Comparison of ENCODE assay signal across 16 cellular contexts in genomic region chr7:100572281-100572948, GRCh38. TPM values are rescaled to one million over a fixed set of nuclear protein-coding genes. Genes with fewer than 3 reads are reported as not detected.
DNase-seq lines count a peak whose midpoint lies in the region; ATAC-seq, FAIRE-seq and TF ChIP-seq lines count a peak whose summit lies in the region.
"Had no signal": no experiment of that assay in that cellular context is flagged by ENCODE, and none has a peak within 500 bp of the region (broad histone marks: within the 10 kb centered on the region; RNA-seq: fewer than 3 reads in every experiment).

No MANE protein-coding gene starts in this region.

- no peak for DNase-seq in A549 (ENCODE audit: low read depth in 1 of 2, low spot score in 1 of 2)
- DNase-seq in NCI-H1417 (lab: John Stamatoyannopoulos, UW): no peak
- DNase-seq: activated CD4-positive, alpha-beta T cell treated with anti-CD3 and anti-CD28 coated beads for 48 hours; amniotic stem cell; MG63; NCI-H82; stimulated activated CD4-positive, alpha-beta T cell treated with anti-CD3 and anti-CD28 coated beads, Interleukin-2, amount 100 ng/mL, for 24 hours; stimulated activated CD8-positive, alpha-beta memory T cell treated with anti-CD3 and anti-CD28 coated beads, Interleukin-4, amount 100 ng/mL, for 48 hours; T1000 had no signal

- H3K27ac ChIP-seq in A549 (no peak overlapping the region), HEK293 (ENCODE audit: extremely low read depth, low read depth, low read length) (no peak overlapping the region), iPS-20b (ENCODE audit: low read length) (no peak overlapping the region)
- H3K27ac ChIP-seq: tibial artery had no signal

- peaks cover 0 to 16% of the 10 kb centered on the region in 2 experiments; a peak in 1 of 3 replicates for H3K36me3 ChIP-seq in HEK293 (ENCODE audit: control insufficient read depth in 2 of 2, insufficient read depth in 1 of 2, low read length in 2 of 2)
- peaks cover 17% of the 10 kb centered on the region for H3K36me3 ChIP-seq in iPS-20b (ENCODE audit: insufficient read depth, low read depth, low read length)
- H3K36me3 ChIP-seq: MG63 had no signal

- H3K4me1 ChIP-seq in A549 (peaks cover 15% of the 10 kb centered on the region; the same call in 2 of the 3 replicates), HEK293 (ENCODE audit: control insufficient read depth, insufficient read depth, low read length) (peaks cover 2% of the 10 kb centered on the region; the same call in 1 of the 2 replicates), iPS-20b (ENCODE audit: insufficient read depth, low read length) (peaks cover 10% of the 10 kb centered on the region)

- no peak for TF ChIP-seq EP300 in A549 (IDR thresholded peaks at IDR 0.05)

- FAIRE-seq in A549 (lab: Jason Lieb, UNC): no peak
- FAIRE-seq: colon had no signal

- no peak overlapping the region for H3K4me2 ChIP-seq in A549

- POLR2A ChIA-PET in A549 (lab: Yijun Ruan, JAX): interaction anchor here (1.7 kb wide), 1 partner anchor 14 kb away, joined by 4 read pairs; the partner anchor contains the start of genes FBXO24 and LRCH4
- POLR2A ChIA-PET in HEK293 (lab: Yijun Ruan, JAX): interaction anchor here (0.6 to 1.7 kb wide), 3 partner anchors 8 to 14 kb away, joined by 3 to 10 read pairs (median 3); partner anchors contain the start of genes FBXO24 and LRCH4

- peaks cover 24% of the 10 kb centered on the region; the same call in 1 of the 2 replicates for H3K27me3 ChIP-seq in iPS-20b (ENCODE audit: insufficient read depth, low read length)
- H3K27me3 ChIP-seq: MG63, tibial artery had no signal

- no peak for TF ChIP-seq RAD21 in A549 (conservative IDR thresholded peaks at IDR 0.05 in 1 of 2, IDR thresholded peaks at IDR 0.05 in 1 of 2)

- H3K4me3 ChIP-seq in A549: no peak overlapping the region
- H3K4me3 ChIP-seq in HEK293 (ENCODE audit: low read depth, low read length): no peak overlapping the region
- H3K4me3 ChIP-seq in iPS-20b (ENCODE audit: low read length): no peak overlapping the region
- H3K4me3 ChIP-seq: MG63, tibial artery had no signal

- no peak for TF ChIP-seq POLR2A in A549 (IDR thresholded peaks at IDR 0.05; ENCODE audit: low read length)

- 85% methylated on average over 17 of the region's 20 CpGs for WGBS in A549 (ENCODE audit: missing lambda C conversion rate)

- H3K9ac ChIP-seq in iPS-20b (ENCODE audit: low read depth, low read length): peak overlapping the region; percentile 45; the same call in 1 of the 2 replicates

- no peak for TF ChIP-seq CTCF in A549 (IDR thresholded peaks at IDR 0.05)
- 0 out of 2 replicates have a peak, but pooled peaks have one; percentile 8 for TF ChIP-seq CTCF in HEK293 (tag by site-specific recombination; IDR thresholded peaks at IDR 0.05)

- CTCF ChIA-PET in A549 (lab: Yijun Ruan, JAX): interaction anchor here (1.0 to 2.9 kb wide), 5 partner anchors 8 to 27 kb away, joined by 3 to 15 read pairs (median 4); no protein-coding TSS in a partner anchor
- CTCF ChIA-PET in HEK293 (lab: Yijun Ruan, JAX): interaction anchor here (1.5 kb wide), 1 partner anchor 9 kb away, joined by 6 read pairs; no protein-coding TSS in a partner anchor

- no peak; a peak in 1 of 6 replicates for ATAC-seq in A549
- ATAC-seq in GM21619 (IDR thresholded peaks at IDR 0.05; ENCODE audit: unreplicated experiment): no peak
- ATAC-seq in GM18858 (IDR thresholded peaks at IDR 0.05; ENCODE audit: unreplicated experiment): no peak
- ATAC-seq: esophagus mucosa had no signal

- H3K9me3 ChIP-seq in A549 (no peaks in the 10 kb centered on the region), HEK293 (ENCODE audit: control insufficient read depth, insufficient read depth, low read depth, low read length) (no peaks in the 10 kb centered on the region), iPS-20b (ENCODE audit: insufficient read depth, low read depth, low read length) (no peaks in the 10 kb centered on the region)
- H3K9me3 ChIP-seq: MG63, tibial artery had no signal

TF ChIP-seq in A549, 52 proteins besides CTCF, POLR2A, EP300 and RAD21:
- no peak for TF ChIP-seq USF2 (IDR thresholded peaks at IDR 0.05)
- no peak for TF ChIP-seq MAFK (IDR thresholded peaks at IDR 0.05; ENCODE audit: partially characterized antibody)
- no peak for TF ChIP-seq FOSB (CRISPR knock-in tag; IDR thresholded peaks at IDR 0.05)
- TF ChIP-seq POLR2AphosphoS2 (conservative IDR thresholded peaks at IDR 0.05; ENCODE audit: low read length): 0 out of 2 replicates have a peak, but pooled peaks have one; percentile 32
- TF ChIP-seq ZC3H11A (IDR thresholded peaks at IDR 0.05): no peak
- TF ChIP-seq FOXS1 (CRISPR knock-in tag; IDR thresholded peaks at IDR 0.05): no peak

TF ChIP-seq in HEK293, 187 proteins besides CTCF, POLR2A, EP300 and RAD21 (continues in another document):
- TF ChIP-seq GLIS2 (tag by site-specific recombination; IDR thresholded peaks at IDR 0.05) (0 out of 2 replicates have a peak, but pooled peaks have one; percentile 9), PRDM6 (tag by site-specific recombination; IDR thresholded peaks at IDR 0.05) (no peak), ZBTB20 (tag by site-specific recombination; IDR thresholded peaks at IDR 0.05) (peak; percentile 16; the same call in 1 of the 2 replicates), ZNF398 (tag by site-specific recombination; IDR thresholded peaks at IDR 0.05) (no peak), ZNF529 (tag by site-specific recombination; IDR thresholded peaks at IDR 0.05; ENCODE audit: insufficient replicate concordance) (no peak)

RNA-seq across cellular contexts. Expression of gene SAP25, which starts 1.3 kb away (rescaled TPM):
- polyA plus RNA-seq in A549 (2011; rRNA removed) (0.19 TPM in 1 of 2 replicates, not detected in the other), A549 (2017; fragmentation: RNase III; extraction: RNeasy Plus Mini Kit Qiagen cat#74134 plus additional on column Dnase treatment) (0.24 to 0.37 TPM (median 0.26 TPM) in 3 replicates)
- polyA plus RNA-seq in A549 (2012; cell fraction: cytosol; rRNA removed): 0.36 and 0.73 TPM in 2 replicates
- 6.9 and 7.1 TPM in 2 replicates for polyA plus RNA-seq in A549 (2012; cell fraction: nucleus; rRNA removed)
- polyA minus RNA-seq in A549 (2011; rRNA and poly(A)+ RNA removed): not detected in 2 replicates

RNA-seq across cellular contexts. Expression of gene LRCH4, which starts 13.5 kb away (rescaled TPM):
- polyA plus RNA-seq in A549 (2011; rRNA removed): 5.3 and 5.5 TPM in 2 replicates
- 9.7 and 12.3 TPM in 2 replicates for polyA plus RNA-seq in A549 (2012; cell fraction: cytosol; rRNA removed)
- 65.3 and 90.1 TPM in 2 replicates for polyA plus RNA-seq in A549 (2012; cell fraction: nucleus; rRNA removed)
- polyA plus RNA-seq in A549 (2017; fragmentation: RNase III; extraction: RNeasy Plus Mini Kit Qiagen cat#74134 plus additional on column Dnase treatment): 13.7 to 17.1 TPM (median 17.1 TPM) in 3 replicates
- polyA minus RNA-seq in A549 (2011; rRNA and poly(A)+ RNA removed): 8.9 and 10.5 TPM in 2 replicates

RNA-seq across cellular contexts. Expression of gene FBXO24, which starts 13.7 kb away (rescaled TPM):
- polyA plus RNA-seq in A549 (2011; rRNA removed): 0.36 and 0.52 TPM in 2 replicates
- polyA plus RNA-seq in A549 (2012; cell fraction: cytosol; rRNA removed): 0.57 and 0.65 TPM in 2 replicates
- 1.1 and 1.4 TPM in 2 replicates for polyA plus RNA-seq in A549 (2012; cell fraction: nucleus; rRNA removed)
- polyA plus RNA-seq in A549 (2017; fragmentation: RNase III; extraction: RNeasy Plus Mini Kit Qiagen cat#74134 plus additional on column Dnase treatment): 0.13 to 0.37 TPM (median 0.19 TPM) in 3 replicates
- 1.2 and 1.8 TPM in 2 replicates for polyA minus RNA-seq in A549 (2011; rRNA and poly(A)+ RNA removed)

RNA-seq across cellular contexts. Expression of gene PCOLCE, which starts 29.7 kb away (rescaled TPM):
- polyA plus RNA-seq in A549 (2011; rRNA removed): 1.2 and 1.7 TPM in 2 replicates
- 1.9 and 2.3 TPM in 2 replicates for polyA plus RNA-seq in A549 (2012; cell fraction: cytosol; rRNA removed)
- polyA plus RNA-seq in A549 (2012; cell fraction: nucleus; rRNA removed): 10.3 and 11.4 TPM in 2 replicates
- 5.5 to 9.2 TPM (median 8.2 TPM) in 3 replicates for polyA plus RNA-seq in A549 (2017; fragmentation: RNase III; extraction: RNeasy Plus Mini Kit Qiagen cat#74134 plus additional on column Dnase treatment)
- 0.91 and 1.3 TPM in 2 replicates for polyA minus RNA-seq in A549 (2011; rRNA and poly(A)+ RNA removed)

RNA-seq across cellular contexts. Expression of gene AGFG2, which starts 33.4 kb away (rescaled TPM):
- 13.5 and 16.0 TPM in 2 replicates for polyA plus RNA-seq in A549 (2011; rRNA removed)
- polyA plus RNA-seq in A549 (2012; cell fraction: cytosol; rRNA removed): 14.0 and 21.0 TPM in 2 replicates
- 19.8 and 27.8 TPM in 2 replicates for polyA plus RNA-seq in A549 (2012; cell fraction: nucleus; rRNA removed)
- polyA plus RNA-seq in A549 (2017; fragmentation: RNase III; extraction: RNeasy Plus Mini Kit Qiagen cat#74134 plus additional on column Dnase treatment): 18.0 to 39.3 TPM (median 31.8 TPM) in 3 replicates
- 12.3 and 20.3 TPM in 2 replicates for polyA minus RNA-seq in A549 (2011; rRNA and poly(A)+ RNA removed)

Comparison
In these comparisons a context has a peak if more than half of its experiments do, and no peak if none do; other contexts are left out.
1. Of the 5 proteins assayed by ChIP-seq in both HEK293 and A549: peak only in HEK293: CTCF; only in A549: none; in both: none; in neither: 4.